19 cellular contexts compared by ENCODE assay signal in genomic region chr3:54176106-54176505, GRCh38. TPM values are rescaled to one million over a fixed set of nuclear protein-coding genes. Genes with fewer than 3 reads are reported as not detected.
DNase-seq lines count a peak whose midpoint lies in the region; ATAC-seq and TF ChIP-seq lines count a peak whose summit lies in the region.
"Had no signal": no experiment of that assay in that cellular context is flagged by ENCODE, and none has a peak within 500 bp of the region (broad histone marks: within the 10 kb centered on the region; RNA-seq: fewer than 3 reads in every experiment).

No MANE protein-coding gene starts in this region.

- no peak for TF ChIP-seq CTCF in omental fat pad (IDR thresholded peaks at IDR 0.05)

- ATAC-seq in stimulated activated naive CD8-positive, alpha-beta T cell treated with anti-CD3 and anti-CD28 coated beads, Interleukin-15, Interleukin-2, amounts not matched to agents 100 U/mL and 50 U/mL, for 24 hours, result no peak
- no peak for ATAC-seq in GM19455 (IDR thresholded peaks at IDR 0.05; ENCODE audit: unreplicated experiment)
- no peak for ATAC-seq in omental fat pad (ENCODE audit: low FRiP score)
- ATAC-seq: HCT116, T-helper 17 cell had no signal

- DNase-seq in Caki2 (ENCODE audit: low read depth), result peak; percentile 4
- peak; percentile 18 for DNase-seq in H4 (ENCODE audit: low spot score)
- DNase-seq in NCI-H748 treated with DMSO at 0.1 percent for 48 hours (lab: John Stamatoyannopoulos, UW), result peak; percentile 13
- peak; percentile 40 for DNase-seq in inferior parietal cortex (ENCODE audit: extremely low spot score)
- no peak for DNase-seq in stimulated activated naive CD8-positive, alpha-beta T cell treated with anti-CD3 and anti-CD28 coated beads, Interleukin-15, Interleukin-2, amounts not matched to agents 100 U/mL and 50 U/mL, for 24 hours
- no peak for DNase-seq in omental fat pad (ENCODE audit: low spot score)
- DNase-seq: activated CD4-positive, alpha-beta T cell treated with anti-CD3 and anti-CD28 coated beads for 48 hours; activated naive CD4-positive, alpha-beta T cell treated with anti-CD3 and anti-CD28 coated beads, Interleukin-2, amount 50 U/mL, for 16 hours; DMS 273 treated with DMSO at 0.1 percent for 48 hours; foreskin melanocyte; hippocampal formation; KBM-7; NCI-H2227 treated with DMSO at 0.1 percent for 48 hours; posterior cingulate gyrus; stimulated activated CD4-positive, alpha-beta T cell treated with anti-CD3 and anti-CD28 coated beads, Interleukin-1b, Interleukin-23, amount 100 ng/mL, for 48 hours; T-helper 17 cell had no signal

- in situ Hi-C loops in Caki2 (cut with HindIII; ENCODE audit: low pct_unique_long_range_greater_than_20kb, low sequenced_read_pairs), result no loop called here

RNA-seq across cellular contexts. Expression of gene CACNA2D3, which starts 53.8 kb away (rescaled TPM):
- 4.1 and 6.1 TPM in 2 replicates for total RNA-seq in Caki2 (2014; rRNA removed; shearing (Covaris generic); ENCODE audit: low replicate concordance)
- total RNA-seq in H4 (2014; rRNA removed; shearing (Covaris generic)), result 3.8 and 4.3 TPM in 2 replicates
- 1 to 10 TPM; 2.6 to 6.1 (median 4.5) TPM for total RNA-seq in omental fat pad
- total RNA-seq: ascending aorta had no signal

Comparison
In these comparisons a context has a peak if more than half of its experiments do, and no peak if none do; other contexts are left out.
1. DNase-seq: peak in Caki2 (single experiment), H4 (single experiment), NCI-H748 treated with DMSO at 0.1 percent for 48 hours (single experiment) and inferior parietal cortex (single experiment); none in stimulated activated naive CD8-positive, alpha-beta T cell treated with anti-CD3 and anti-CD28 coated beads, Interleukin-15, Interleukin-2, amounts not matched to agents 100 U/mL and 50 U/mL, for 24 hours (single experiment) and omental fat pad (single experiment).